Comparison of ENCODE assay signal across 8 cellular contexts in genomic region chr12:56581418-56582145, GRCh38. TPM values are rescaled to one million over a fixed set of nuclear protein-coding genes. Genes with fewer than 3 reads are reported as not detected.
DNase-seq lines count a peak whose midpoint lies in the region; ATAC-seq and TF ChIP-seq lines count a peak whose summit lies in the region.
"Had no signal": no experiment of that assay in that cellular context is flagged by ENCODE, and none has a peak within 500 bp of the region (broad histone marks: within the 10 kb centered on the region; RNA-seq: fewer than 3 reads in every experiment).

No MANE protein-coding gene starts in this region.

- H3K36me3 Mint-ChIP-seq in CD14-positive monocyte, result peaks cover 23 to 32% of the 10 kb centered on the region in 2 donors

- H3K9ac ChIP-seq in HCT116 (ENCODE audit: low read length) (no peak overlapping the region), mammary epithelial cell (ENCODE audit: insufficient read depth, low read length) (no peak overlapping the region)

- H2AFZ ChIP-seq in HCT116 (ENCODE audit: low read depth, low read length, poor library complexity, severe bottlenecking) (no peak overlapping the region), mammary epithelial cell (ENCODE audit: low read depth, low read length) (no peak overlapping the region)

- in situ Hi-C loops in mammary epithelial cell (cut with MboI; ENCODE audit: low sequenced_read_pairs in 2 of 2), result no loop called here

- BruUV-seq in HCT116 (replicated peaks; lab: Mats Ljungman, UMichigan) (no TSS peak), mammary epithelial cell (replicated peaks; lab: Mats Ljungman, UMichigan) (no TSS peak)

- no peak for TF ChIP-seq RAD21 in HCT116 (IDR thresholded peaks at IDR 0.05; ENCODE audit: low read depth)

- H3K27me3 ChIP-seq in HCT116 (ENCODE audit: insufficient read depth, low read length), result no peaks in the 10 kb centered on the region
- no peaks in the 10 kb centered on the region for H3K27me3 ChIP-seq in RWPE2 (ENCODE audit: insufficient read depth, poor library complexity, severe bottlenecking)
- no peaks in the 10 kb centered on the region for H3K27me3 ChIP-seq in mammary epithelial cell (ENCODE audit: insufficient read depth, low read length)

- H3K4me3 Mint-ChIP-seq in CD14-positive monocyte, result no peak overlapping the region
- H3K4me3 Mint-ChIP-seq: H9 had no signal

- POLR2A ChIA-PET in HCT116 (lab: Charles Lee), result no interaction called here

- H3K36me3 ChIP-seq in HCT116 (ENCODE audit: control insufficient read depth in 1 of 2, insufficient read depth in 2 of 2, low read length in 2 of 2) (peaks cover 0 to 13% of the 10 kb centered on the region in 2 experiments; a peak in 1 of 4 replicates), RWPE2 (ENCODE audit: low read depth) (peaks cover 87% of the 10 kb centered on the region), mammary epithelial cell (ENCODE audit: insufficient read depth, low read length) (peaks cover 11% of the 10 kb centered on the region)

- TF ChIP-seq POLR2A in HCT116 (IDR thresholded peaks at IDR 0.05; ENCODE audit: borderline replicate concordance, extremely low read depth, insufficient read depth, insufficient read length), result no peak

- H3K27ac ChIP-seq in HCT116 (ENCODE audit: low read depth, low read length) (no peak overlapping the region), RWPE2 (ENCODE audit: poor library complexity, severe bottlenecking) (peak overlapping the region; percentile 93), mammary epithelial cell (ENCODE audit: insufficient read depth, low read depth, low read length) (no peak overlapping the region)

- H3K27ac Mint-ChIP-seq in CD14-positive monocyte, result no peak overlapping the region

- no peaks in the 10 kb centered on the region for H3K9me2 ChIP-seq in HCT116 (ENCODE audit: insufficient read depth)

- no peak overlapping the region for H3K4me3 ChIP-seq in HCT116 (replicated peaks in 1 of 2; ENCODE audit: low read depth in 1 of 2, low read length in 2 of 2)
- H3K4me3 ChIP-seq in RWPE2 (ENCODE audit: severe bottlenecking), result no peak overlapping the region
- H3K4me3 ChIP-seq in mammary epithelial cell (replicated peaks in 1 of 3; ENCODE audit: insufficient read depth in 1 of 3, low read depth in 2 of 3, low read length in 3 of 3), result no peak overlapping the region

- no peak for DNase-seq in HCT116 (ENCODE audit: low read depth, low spot score)
- no peak for DNase-seq in RWPE2 (ENCODE audit: low spot score)
- peak; percentile 81 for DNase-seq in mammary epithelial cell
- DNase-seq in renal cortical epithelial cell (ENCODE audit: low read depth), result peak; percentile 12
- no peak for DNase-seq in HPDE6-E6E7 (ENCODE audit: extremely low spot score)
- no peak for DNase-seq in CD14-positive monocyte (ENCODE audit: low spot score)

- H3K4me1 Mint-ChIP-seq in CD14-positive monocyte, result peaks cover 5% of the 10 kb centered on the region

- H3K4me2 ChIP-seq in HCT116 (ENCODE audit: low read length) (no peak overlapping the region), mammary epithelial cell (ENCODE audit: insufficient read depth, low read depth, low read length) (peak overlapping the region; percentile 50)

- H3K9me3 ChIP-seq in HCT116 (ENCODE audit: control insufficient read depth in 1 of 2, insufficient read depth in 1 of 2, low read depth in 1 of 2, low read length in 2 of 2) (no peaks in the 10 kb centered on the region), RWPE2 (ENCODE audit: severe bottlenecking) (no peaks in the 10 kb centered on the region), mammary epithelial cell (replicated peaks; ENCODE audit: insufficient read depth, low read length) (no peaks in the 10 kb centered on the region)

- WGBS in mammary epithelial cell (ENCODE audit: low coverage, missing lambda C conversion rate), result 75% methylated on average over 10 of the region's 10 CpGs

- ATAC-seq in HCT116 (peak; percentile 46; the same call in 1 of the 2 replicates), RWPE2 (ENCODE audit: low read depth) (peak; percentile 93), HG02840 (IDR thresholded peaks at IDR 0.05; ENCODE audit: low FRiP score, unreplicated experiment) (no peak)

- H3K79me2 ChIP-seq in HCT116 (ENCODE audit: insufficient read depth, low read length) (no peaks in the 10 kb centered on the region), mammary epithelial cell (ENCODE audit: insufficient read depth, low read length) (no peaks in the 10 kb centered on the region)

- CTCF ChIA-PET in HCT116 (lab: Charles Lee), result interaction anchor here (1.0 kb wide), 1 partner anchor 67 kb away, joined by 3 read pairs; no protein-coding TSS in a partner anchor
- CTCF ChIA-PET in mammary epithelial cell (lab: Charles Lee; ENCODE audit: low non-redundant PET), result interaction anchor here (0.7 kb wide), 1 partner anchor 10 kb away, joined by 4 read pairs; no protein-coding TSS in a partner anchor

- TF ChIP-seq CTCF in HCT116 (IDR thresholded peaks at IDR 0.05 in 2 of 3, conservative IDR thresholded peaks at IDR 0.05 in 1 of 3; ENCODE audit: borderline replicate concordance in 1 of 3, insufficient read depth in 1 of 3, low read depth in 2 of 3, low read length in 2 of 3), result no peak
- TF ChIP-seq CTCF in RWPE2 (IDR thresholded peaks at IDR 0.05; ENCODE audit: poor library complexity, severe bottlenecking), result peak; percentile 6
- no peak for TF ChIP-seq CTCF in mammary epithelial cell (conservative IDR thresholded peaks at IDR 0.05 in 1 of 2, IDR thresholded peaks at IDR 0.05 in 1 of 2; ENCODE audit: extremely low read depth in 1 of 2, insufficient read depth in 1 of 2, low read depth in 1 of 2, low read length in 2 of 2)
- TF ChIP-seq CTCF in CD14-positive monocyte (IDR thresholded peaks at IDR 0.05), result no peak

- peaks cover 4 to 6% of the 10 kb centered on the region in 2 experiments; a peak in 3 of 4 replicates for H3K4me1 ChIP-seq in HCT116 (ENCODE audit: control insufficient read depth in 1 of 2, insufficient read depth in 2 of 2, low read length in 2 of 2)
- H3K4me1 ChIP-seq in RWPE2 (ENCODE audit: insufficient read depth, poor library complexity, severe bottlenecking), result peaks cover 27% of the 10 kb centered on the region
- peaks cover 20% of the 10 kb centered on the region for H3K4me1 ChIP-seq in mammary epithelial cell (ENCODE audit: insufficient read depth, low read length)

- peaks cover 0 to 1% (median 0%) of the 10 kb centered on the region in 3 donors for H3K27me3 Mint-ChIP-seq in CD14-positive monocyte (ENCODE audit: low read depth in 3 of 3)

- H4K20me1 ChIP-seq in HCT116 (ENCODE audit: insufficient read depth) (no peaks in the 10 kb centered on the region), mammary epithelial cell (ENCODE audit: insufficient read depth, low read length) (no peaks in the 10 kb centered on the region)

- dilution Hi-C loops in mammary epithelial cell (cut with HindIII; ENCODE audit: low sequenced_read_pairs), result loop anchor here (5.0 kb wide), 1 partner anchor 64 kb away; no protein-coding TSS in a partner anchor

- intact Hi-C loops in HCT116 (cut with micrococcal nuclease), result no loop called here
- intact Hi-C loops in mammary epithelial cell (cut with micrococcal nuclease), result no loop called here
- intact Hi-C loops in CD14-positive monocyte (cut with micrococcal nuclease), result no loop called here

- RAD21 ChIA-PET in HCT116 (lab: Charles Lee; ENCODE audit: low non-redundant PET in 1 of 2, low total read pairs in 2 of 2, uncharacterized antibody in 2 of 2, unreplicated experiment in 2 of 2), result no interaction called here

- no peaks in the 10 kb centered on the region for H3K9me3 Mint-ChIP-seq in CD14-positive monocyte
- H3K9me3 Mint-ChIP-seq: H9 had no signal

TF ChIP-seq in HCT116, 20 proteins besides CTCF, POLR2A, EP300 and RAD21:
- TF ChIP-seq SRF (IDR thresholded peaks at IDR 0.05; ENCODE audit: low read depth) (no peak), SP1 (IDR thresholded peaks at IDR 0.05; ENCODE audit: low read depth) (no peak), ZBTB33 (IDR thresholded peaks at IDR 0.05; ENCODE audit: extremely low read depth, insufficient replicate concordance, low read length) (no peak)

RNA-seq across cellular contexts. Expression of gene BAZ2A, which starts 48.5 kb away (rescaled TPM):
- 106 TPM for total RNA-seq in HCT116 (2021; ENCODE audit: unreplicated experiment)
- 56.1 and 56.8 TPM in 2 replicates for polyA plus RNA-seq in HCT116 (2012)
- total RNA-seq in mammary epithelial cell, result 10 to 100 TPM; 41.7 to 89.3 TPM
- polyA plus RNA-seq in mammary epithelial cell, result 43.8 TPM
- 120 TPM for polyA minus RNA-seq in mammary epithelial cell
- 16.0 and 45.4 TPM in 2 replicates for total RNA-seq in renal cortical epithelial cell
- polyA plus RNA-seq in CD14-positive monocyte, result 10 to 100 TPM in 1 of 2 donors, 1 to 10 TPM in 1; 8.9 to 21.1 TPM

RNA-seq across cellular contexts. Expression of gene RBMS2, which starts 60.0 kb away (rescaled TPM):
- total RNA-seq in HCT116 (2021; ENCODE audit: unreplicated experiment) (40.8 TPM), mammary epithelial cell (10 to 100 TPM; 18.7 to 70.4 TPM), renal cortical epithelial cell (24.8 and 31.3 TPM in 2 replicates)
- polyA plus RNA-seq in HCT116 (2012), result 12.2 and 15.2 TPM in 2 replicates
- polyA plus RNA-seq in mammary epithelial cell (67.7 TPM), CD14-positive monocyte (1 to 10 TPM; 5.1 to 6.5 TPM)
- 95.6 TPM for polyA minus RNA-seq in mammary epithelial cell

Comparison
In these comparisons a context has a peak if more than half of its experiments do, and no peak if none do; other contexts are left out.
1. DNase-seq: peak in mammary epithelial cell (single experiment) and renal cortical epithelial cell (single experiment); none in HCT116 (single experiment), RWPE2 (single experiment), HPDE6-E6E7 (single experiment) and CD14-positive monocyte (single experiment).